8 cellular contexts compared by ENCODE assay signal in genomic region chr1:229557913-229558414, GRCh38. TPM values are rescaled to one million over a fixed set of nuclear protein-coding genes. Genes with fewer than 3 reads are reported as not detected.
DNase-seq lines count a peak whose midpoint lies in the region; ATAC-seq and TF ChIP-seq lines count a peak whose summit lies in the region.

No MANE protein-coding gene starts in this region.

- H3K4me1 ChIP-seq in NT2/D1 (ENCODE audit: insufficient read depth, insufficient read length) (peaks cover 5% of the 10 kb centered on the region), foreskin keratinocyte (peaks cover 11% of the 10 kb centered on the region), upper lobe of left lung (peaks cover 24 to 39% (median 24%) of the 10 kb centered on the region in 4 donors)

- WGBS in upper lobe of left lung, 2 donors = 0 to 1% methylated on average over 4 to 12 of the region's 59 CpGs

- TF ChIP-seq CTCF in foreskin keratinocyte (conservative IDR thresholded peaks at IDR 0.05) (peak; percentile 34), neural cell (IDR thresholded peaks at IDR 0.05; ENCODE audit: poor library complexity, severe bottlenecking) (no peak), upper lobe of left lung (IDR thresholded peaks at IDR 0.05) (peak in 3 of 6 experiments; percentile 12 to 19 (median 13))

- H3K9me3 Mint-ChIP-seq in activated T-helper 17 cell treated with anti-CD3 and anti-CD28 coated beads, Interleukin-2, amount 50 U/mL, for 72 hours = no peaks in the 10 kb centered on the region

- no peak for TF ChIP-seq RAD21 in neural cell (conservative IDR thresholded peaks at IDR 0.05)

- no peak overlapping the region for H2AFZ ChIP-seq in neural cell (ENCODE audit: low read depth, low read length)

- H3F3A ChIP-seq in neural cell (ENCODE audit: insufficient read depth, low read length, poor library complexity, severe bottlenecking) = no peaks in the 10 kb centered on the region

- H4K20me1 ChIP-seq in neural cell (ENCODE audit: insufficient read depth) = no peaks in the 10 kb centered on the region

- no peaks in the 10 kb centered on the region for H3K27me3 Mint-ChIP-seq in activated T-helper 17 cell treated with anti-CD3 and anti-CD28 coated beads, Interleukin-2, amount 50 U/mL, for 72 hours

- H3K9ac ChIP-seq in NT2/D1 (ENCODE audit: insufficient read length, low read depth) = peak overlapping the region; percentile 96
- peak overlapping the region; percentile 73 for H3K9ac ChIP-seq in neural cell (ENCODE audit: low read length)

- peaks cover 10% of the 10 kb centered on the region for H3K36me3 Mint-ChIP-seq in activated T-helper 17 cell treated with anti-CD3 and anti-CD28 coated beads, Interleukin-2, amount 50 U/mL, for 72 hours (ENCODE audit: low read depth)

- TF ChIP-seq EP300 in neural cell (conservative IDR thresholded peaks at IDR 0.05; ENCODE audit: poor library complexity, severe bottlenecking) (no peak), upper lobe of left lung (IDR thresholded peaks at IDR 0.05) (no peak)

- H3K27ac ChIP-seq in foreskin keratinocyte (no peak overlapping the region), neural cell (ENCODE audit: low read length) (no peak overlapping the region), upper lobe of left lung (peak overlapping the region; percentile 84 to 94 (median 85))

- peaks cover 36% of the 10 kb centered on the region for H3K79me2 ChIP-seq in neural cell (replicated peaks; ENCODE audit: insufficient read depth, low read length)

- H3K27me3 ChIP-seq in NT2/D1 (ENCODE audit: insufficient read depth, insufficient read length) (no peaks in the 10 kb centered on the region), foreskin keratinocyte (no peaks in the 10 kb centered on the region), neural cell (ENCODE audit: insufficient read depth, low read depth, low read length) (no peaks in the 10 kb centered on the region), upper lobe of left lung (no peaks in the 10 kb centered on the region)

- DNase-seq in NCI-H82 (lab: John Stamatoyannopoulos, UW) (peak; percentile 61), NCI-H82 treated with DMSO at 0.1 percent for 48 hours (lab: John Stamatoyannopoulos, UW; ENCODE audit: unreplicated experiment) (no peak), NT2/D1 (ENCODE audit: low read depth, low spot score) (no peak), foreskin keratinocyte (peak in 1 of 2 donors; percentile 27), upper lobe of left lung (peak; percentile 35 to 92)

- H3K9me2 ChIP-seq in neural cell (ENCODE audit: insufficient read depth, low read length) = no peaks in the 10 kb centered on the region

- peaks cover 31% of the 10 kb centered on the region for H3K4me1 Mint-ChIP-seq in activated T-helper 17 cell treated with anti-CD3 and anti-CD28 coated beads, Interleukin-2, amount 50 U/mL, for 72 hours

- peak overlapping the region; percentile 74 for H3K4me3 ChIP-seq in NT2/D1 (ENCODE audit: insufficient read length, low read depth)
- peak overlapping the region; percentile 84 for H3K4me3 ChIP-seq in neural cell (ENCODE audit: low read length)
- peak overlapping the region; percentile 91 to 99 (median 98) for H3K4me3 ChIP-seq in upper lobe of left lung

- H3K36me3 ChIP-seq in NT2/D1 (ENCODE audit: insufficient read depth, insufficient read length, low read length) = peaks cover 14% of the 10 kb centered on the region
- H3K36me3 ChIP-seq in neural cell (ENCODE audit: insufficient read depth, low read length) = no peaks in the 10 kb centered on the region
- peaks cover 0 to 4% (median 0%) of the 10 kb centered on the region in 4 donors for H3K36me3 ChIP-seq in upper lobe of left lung

- peak overlapping the region; percentile 74 for H3K4me3 Mint-ChIP-seq in activated T-helper 17 cell treated with anti-CD3 and anti-CD28 coated beads, Interleukin-2, amount 50 U/mL, for 72 hours

- no peaks in the 10 kb centered on the region for H3K9me3 ChIP-seq in NT2/D1 (ENCODE audit: insufficient read depth, low read length)
- no peaks in the 10 kb centered on the region for H3K9me3 ChIP-seq in neural cell (ENCODE audit: low read length)
- no peaks in the 10 kb centered on the region for H3K9me3 ChIP-seq in upper lobe of left lung

- TF ChIP-seq POLR2A in upper lobe of left lung (IDR thresholded peaks at IDR 0.05) = no peak

- peak overlapping the region; percentile 41 for H3K27ac Mint-ChIP-seq in activated T-helper 17 cell treated with anti-CD3 and anti-CD28 coated beads, Interleukin-2, amount 50 U/mL, for 72 hours

- peak; percentile 31 for ATAC-seq in HG02798 (IDR thresholded peaks at IDR 0.05; ENCODE audit: poor library complexity, unreplicated experiment)
- peak; percentile 10 for ATAC-seq in activated T-helper 17 cell treated with anti-CD3 and anti-CD28 coated beads, Interleukin-2, amount 50 U/mL, for 72 hours (replicated peaks)
- peak; percentile 14 for ATAC-seq in foreskin keratinocyte
- ATAC-seq in upper lobe of left lung (ENCODE audit: low FRiP score in 2 of 2) = peak in 1 of 2 donors; percentile 21

- H3K4me2 ChIP-seq in neural cell (ENCODE audit: low read length) = peak overlapping the region; percentile 35

TF ChIP-seq in neural cell, 6 proteins besides CTCF, POLR2A, EP300 and RAD21:
- no peak for TF ChIP-seq REST (IDR thresholded peaks at IDR 0.05; ENCODE audit: borderline replicate concordance)
- TF ChIP-seq MXI1 (conservative IDR thresholded peaks at IDR 0.05; ENCODE audit: poor library complexity, severe bottlenecking) = peak; percentile 14
TF ChIP-seq in neural cell: peak in this region for 1.

RNA-seq across cellular contexts. Expression of gene ABCB10, which starts 0.5 kb away (rescaled TPM):
- total RNA-seq in activated T-helper 17 cell treated with anti-CD3 and anti-CD28 coated beads, Interleukin-2, amount 50 U/mL, for 72 hours = 10 to 100 TPM; 26.4 to 31.6 TPM
- total RNA-seq in foreskin keratinocyte (14.7 and 17.2 TPM in 2 replicates), upper lobe of left lung (10 to 100 TPM; 11.1 to 21.3 (median 17.7) TPM)
- polyA plus RNA-seq in foreskin keratinocyte (5.0 and 7.0 TPM in 2 replicates), neural cell (27.9 and 31.4 TPM in 2 replicates)
- 18.9 and 20.9 TPM in 2 replicates for polyA minus RNA-seq in neural cell

RNA-seq across cellular contexts. Expression of gene NUP133, which starts 49.8 kb away (rescaled TPM):
- 10 to 100 TPM; 42.1 to 52.1 TPM for total RNA-seq in activated T-helper 17 cell treated with anti-CD3 and anti-CD28 coated beads, Interleukin-2, amount 50 U/mL, for 72 hours
- total RNA-seq in foreskin keratinocyte = 31.6 and 32.5 TPM in 2 replicates
- 17.9 and 20.2 TPM in 2 replicates for polyA plus RNA-seq in foreskin keratinocyte
- 60.2 and 73.4 TPM in 2 replicates for polyA plus RNA-seq in neural cell
- 85.7 and 87.5 TPM in 2 replicates for polyA minus RNA-seq in neural cell
- total RNA-seq in upper lobe of left lung = 10 to 100 TPM in 5 of 6 donors, 1 to 10 TPM in 1; 6.2 to 71.2 (median 28.3) TPM

Comparison
In these comparisons a context has a peak if more than half of its experiments do, and no peak if none do; other contexts are left out.
1. DNase-seq: peak in NCI-H82 (single experiment) and upper lobe of left lung (2 of 2); none in NCI-H82 treated with DMSO at 0.1 percent for 48 hours (single experiment) and NT2/D1 (single experiment).
2. H3K27ac ChIP-seq: peak in upper lobe of left lung (4 of 4); none in foreskin keratinocyte (single experiment) and neural cell (single experiment).
3. Peak in every context shown above with its lines, with median percentiles within 50 percentile points of each other: H3K4me3 ChIP-seq.